ENCODE assay signal across 9 cellular contexts in the genomic region with DNA sequence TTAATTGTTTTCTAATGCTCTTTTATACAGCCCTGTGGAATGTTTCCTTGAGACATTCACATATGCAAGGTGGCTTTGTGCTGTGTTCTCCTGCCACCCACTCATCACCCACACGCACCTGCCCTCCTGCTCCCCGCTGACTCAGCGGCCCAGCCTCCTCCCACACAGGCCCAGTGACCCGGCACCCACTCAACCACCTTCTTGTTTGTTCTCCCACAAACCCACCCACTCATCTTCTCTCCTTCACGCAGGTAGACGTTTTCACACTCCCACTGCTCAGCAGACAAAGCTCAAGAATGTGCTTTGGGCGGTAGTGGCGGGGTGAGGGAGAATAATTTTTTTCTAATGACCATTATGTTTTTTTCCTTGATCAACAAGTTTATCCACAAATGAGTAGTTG.
DNase-seq lines count a peak whose midpoint lies in the region.
"Had no signal": no experiment of that assay in that cellular context is flagged by ENCODE, and none has a peak within 500 bp of the region (broad histone marks: within the 10 kb centered on the region; RNA-seq: fewer than 3 reads in every experiment).

No MANE protein-coding gene starts in this region.

- H3K9me3 Mint-ChIP-seq in T-helper 1 cell treated with Interleukin-12 subunit alpha and Interleukin-12 subunit beta and Interleukin-4 antibody, amounts not matched to agents 30 μg/mL and 1 μg/mL, for 36 hours, result peaks cover 33% of the 10 kb centered on the region

- H3K27me3 Mint-ChIP-seq in T-helper 1 cell treated with Interleukin-12 subunit alpha and Interleukin-12 subunit beta and Interleukin-4 antibody, amounts not matched to agents 30 μg/mL and 1 μg/mL, for 36 hours (ENCODE audit: low read depth), result no peaks in the 10 kb centered on the region

- H3K4me1 Mint-ChIP-seq in T-helper 1 cell treated with Interleukin-12 subunit alpha and Interleukin-12 subunit beta and Interleukin-4 antibody, amounts not matched to agents 30 μg/mL and 1 μg/mL, for 36 hours (ENCODE audit: low read depth), result peaks cover 9% of the 10 kb centered on the region

- H3K27ac Mint-ChIP-seq in T-helper 1 cell treated with Interleukin-12 subunit alpha and Interleukin-12 subunit beta and Interleukin-4 antibody, amounts not matched to agents 30 μg/mL and 1 μg/mL, for 36 hours, result peak overlapping the region; percentile 43

- DNase-seq in T-helper 1 cell (no peak), kidney glomerular epithelial cell (lab: John Stamatoyannopoulos, UW) (peak; percentile 46), AG08396 (ENCODE audit: low spot score) (no peak), RPMI8226 (no peak), germinal center (ENCODE audit: low spot score) (no peak)
- DNase-seq in activated CD4-positive, alpha-beta T cell treated with anti-CD3 and anti-CD28 coated beads, Interleukin-2, amount 50 U/mL, for 4 hours, result peak; percentile 78 to 86
- DNase-seq in stimulated activated CD8-positive, alpha-beta memory T cell treated with anti-CD3 and anti-CD28 coated beads, Interleukin-4, amount 100 ng/mL, for 4 hours (ENCODE audit: low read depth in 2 of 2, low spot score in 1 of 2), result peak; percentile 50 to 72
- DNase-seq: EL had no signal

- H3K36me3 Mint-ChIP-seq in T-helper 1 cell treated with Interleukin-12 subunit alpha and Interleukin-12 subunit beta and Interleukin-4 antibody, amounts not matched to agents 30 μg/mL and 1 μg/mL, for 36 hours (ENCODE audit: low read depth), result peaks cover 12% of the 10 kb centered on the region

- no peak overlapping the region for H3K4me3 Mint-ChIP-seq in T-helper 1 cell treated with Interleukin-12 subunit alpha and Interleukin-12 subunit beta and Interleukin-4 antibody, amounts not matched to agents 30 μg/mL and 1 μg/mL, for 36 hours

Comparison
In these comparisons a context has a peak if more than half of its experiments do, and no peak if none do; other contexts are left out.
1. DNase-seq: peak in activated CD4-positive, alpha-beta T cell treated with anti-CD3 and anti-CD28 coated beads, Interleukin-2, amount 50 U/mL, for 4 hours (2 of 2), kidney glomerular epithelial cell (single experiment) and stimulated activated CD8-positive, alpha-beta memory T cell treated with anti-CD3 and anti-CD28 coated beads, Interleukin-4, amount 100 ng/mL, for 4 hours (2 of 2); none in T-helper 1 cell (0 of 5), AG08396 (single experiment), RPMI8226 (single experiment) and germinal center (single experiment).